ENCODE assay signal across 7 cellular contexts in the genomic region with DNA sequence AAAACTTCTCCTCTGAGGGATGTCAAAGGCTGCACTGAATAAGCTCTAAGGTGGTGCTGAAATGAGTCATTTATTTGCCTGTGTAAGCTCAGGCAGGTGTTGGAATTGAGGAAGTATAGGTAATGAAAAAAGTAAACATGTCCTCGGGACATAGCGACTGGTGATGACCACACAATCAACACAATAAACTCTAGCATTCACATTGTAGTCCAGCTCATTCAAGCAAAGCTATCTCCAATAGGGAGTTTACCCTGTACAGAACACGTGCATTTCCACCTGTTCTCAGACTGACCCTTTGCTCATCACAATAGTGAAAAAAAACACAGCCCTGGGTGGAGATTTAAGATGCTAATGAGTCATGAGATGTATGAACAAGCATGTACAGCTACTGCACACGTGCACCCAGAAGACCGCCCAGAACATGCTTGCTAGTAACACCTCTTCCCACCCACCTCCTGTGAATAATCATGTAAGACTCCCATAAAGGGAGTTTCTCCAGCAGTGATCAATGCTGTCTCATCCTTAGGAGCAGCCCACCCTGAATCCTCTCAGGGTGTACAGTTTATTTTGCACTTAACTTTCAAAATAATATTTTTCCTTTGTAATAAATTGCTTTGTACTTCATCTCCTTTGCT. TPM values are rescaled to one million over a fixed set of nuclear protein-coding genes. Genes with fewer than 3 reads are reported as not detected.
A peak's percentile ranks its signal among the peaks of the same experiment; 100 is the strongest.
DNase-seq lines count a peak whose midpoint lies in the region; ATAC-seq, FAIRE-seq and TF ChIP-seq lines count a peak whose summit lies in the region.

No MANE protein-coding gene starts in this region.

- peak overlapping the region in 46 of 59 donors; percentile 2 to 80 (median 56) for H3K27ac ChIP-seq in dorsolateral prefrontal cortex

- no peak for TF ChIP-seq CTCF in dorsolateral prefrontal cortex (IDR thresholded peaks at IDR 0.05 in 54 of 56, conservative IDR thresholded peaks at IDR 0.05 in 2 of 56; ENCODE audit: low read depth in 1 of 56, partially characterized antibody in 56 of 56)
- TF ChIP-seq CTCF in nephron (IDR thresholded peaks at IDR 0.05; ENCODE audit: unreplicated experiment in 3 of 3), result no peak

- intact Hi-C loops in dorsolateral prefrontal cortex (cut with DNase I), result loop anchor here (5.0 kb wide), 1 partner anchor 69 kb away; the partner anchor contains the start of gene HLA-C (in 2 of the 2)

- peak; percentile 81 for DNase-seq in NCI-H2081 treated with DMSO at 0.1 percent for 48 hours (lab: John Stamatoyannopoulos, UW)
- DNase-seq in activated CD4-positive, CD25-positive, alpha-beta regulatory T cell treated with anti-CD3 and anti-CD28 coated beads, Interleukin-2, amount 50 U/mL, for 72 hours, result peak; percentile 53
- no peak for DNase-seq in dorsolateral prefrontal cortex
- peak; percentile 46 for DNase-seq in urothelium cell line (ENCODE audit: low spot score)

- ATAC-seq in GM18868 (IDR thresholded peaks at IDR 0.05; ENCODE audit: unreplicated experiment), result peak; percentile 55
- peak; percentile 50 for ATAC-seq in HG02943 (IDR thresholded peaks at IDR 0.05; ENCODE audit: low read depth, unreplicated experiment)

- H3K27me3 Mint-ChIP-seq in nephron (ENCODE audit: low read depth), result no peaks in the 10 kb centered on the region

- H3K4me3 ChIP-seq in dorsolateral prefrontal cortex, result peak overlapping the region in 55 of 59 donors; percentile 8 to 59 (median 38)

- H3K27me3 ChIP-seq in dorsolateral prefrontal cortex, result no peaks in the 10 kb centered on the region

- FAIRE-seq in urothelium cell line (lab: Jason Lieb, UNC), result no peak

- H3K4me3 Mint-ChIP-seq in nephron, result peak overlapping the region; percentile 9 to 65 (median 56)

- no peaks in the 10 kb centered on the region for H3K36me3 Mint-ChIP-seq in nephron (ENCODE audit: low read depth)

- peak overlapping the region; percentile 38 to 75 (median 72) for H3K27ac Mint-ChIP-seq in nephron

- peaks cover 3% of the 10 kb centered on the region for H3K9me3 Mint-ChIP-seq in nephron

- peaks cover 8% of the 10 kb centered on the region for H3K4me1 Mint-ChIP-seq in nephron

RNA-seq across cellular contexts. Expression of gene POU5F1, which starts 33.0 kb away (rescaled TPM):
- 1 to 10 TPM in 37 of 120 experiments, under 1 TPM in 38, not detected in 45; 0.23 to 2.8 (median 0.97) TPM for total RNA-seq in dorsolateral prefrontal cortex

RNA-seq across cellular contexts. Expression of gene TCF19, which starts 45.1 kb away (rescaled TPM):
- 1 to 10 TPM in 119 of 120 experiments, under 1 TPM in 1; 0.80 to 6.6 (median 2.3) TPM for total RNA-seq in dorsolateral prefrontal cortex

RNA-seq across cellular contexts. Expression of gene CCHCR1, which starts 45.9 kb away (rescaled TPM):
- 10 to 100 TPM; 11.1 to 31.6 (median 21.7) TPM for total RNA-seq in dorsolateral prefrontal cortex

Comparison
In these comparisons a context has a peak if more than half of its experiments do, and no peak if none do; other contexts are left out.
1. DNase-seq: peak in NCI-H2081 treated with DMSO at 0.1 percent for 48 hours (single experiment), activated CD4-positive, CD25-positive, alpha-beta regulatory T cell treated with anti-CD3 and anti-CD28 coated beads, Interleukin-2, amount 50 U/mL, for 72 hours (single experiment) and urothelium cell line (single experiment); none in dorsolateral prefrontal cortex (0 of 10).